In the genomic region with DNA sequence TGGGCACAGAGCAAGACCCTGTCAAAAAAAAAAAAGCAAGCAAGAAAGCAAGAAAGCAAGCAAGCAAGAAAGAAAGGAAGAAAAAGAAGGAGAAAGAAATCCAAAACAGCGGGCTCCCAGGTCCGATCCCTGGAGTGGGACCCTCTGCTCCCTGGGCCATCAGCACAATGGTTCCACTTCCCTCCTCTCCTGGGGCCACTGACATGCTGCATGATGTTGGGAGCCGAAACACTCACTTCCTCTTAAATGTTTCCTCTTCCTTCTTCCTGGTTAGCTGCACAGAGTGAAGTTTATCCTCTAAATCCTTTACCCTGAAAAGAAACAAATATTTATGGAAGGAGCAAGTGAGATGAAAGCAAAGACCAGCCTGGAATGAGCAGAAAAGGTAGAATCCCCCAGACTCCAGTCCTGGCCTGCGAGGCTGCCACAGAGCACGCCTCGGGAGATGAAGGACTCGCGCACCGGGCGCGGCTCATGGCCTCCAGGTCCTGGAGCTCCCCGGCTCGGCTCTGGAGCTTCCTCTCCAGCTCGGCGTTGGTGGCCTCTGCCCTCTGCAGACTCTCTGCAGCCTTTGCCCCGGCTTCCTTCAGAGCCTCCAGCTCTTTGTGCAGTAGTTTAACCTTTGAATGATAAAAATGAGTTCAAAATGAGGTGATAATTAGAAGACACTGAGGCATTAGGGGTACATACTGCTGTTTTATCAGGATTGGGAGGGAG, we compare ENCODE assay signal across 2 cellular contexts.
TF ChIP-seq lines count a peak whose summit lies in the region.

No MANE protein-coding gene starts in this region.

TF ChIP-seq in SK-N-SH, 30 proteins besides CTCF, POLR2A, EP300 and RAD21 (continued from another document):
- TF ChIP-seq, protein P1, sequence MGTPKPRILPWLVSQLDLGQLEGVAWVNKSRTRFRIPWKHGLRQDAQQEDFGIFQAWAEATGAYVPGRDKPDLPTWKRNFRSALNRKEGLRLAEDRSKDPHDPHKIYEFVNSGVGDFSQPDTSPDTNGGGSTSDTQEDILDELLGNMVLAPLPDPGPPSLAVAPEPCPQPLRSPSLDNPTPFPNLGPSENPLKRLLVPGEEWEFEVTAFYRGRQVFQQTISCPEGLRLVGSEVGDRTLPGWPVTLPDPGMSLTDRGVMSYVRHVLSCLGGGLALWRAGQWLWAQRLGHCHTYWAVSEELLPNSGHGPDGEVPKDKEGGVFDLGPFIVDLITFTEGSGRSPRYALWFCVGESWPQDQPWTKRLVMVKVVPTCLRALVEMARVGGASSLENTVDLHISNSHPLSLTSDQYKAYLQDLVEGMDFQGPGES (IDR thresholded peaks at IDR 0.05; ENCODE audit: low read depth, low read length) = no peak
- TF ChIP-seq GABPA (IDR thresholded peaks at IDR 0.05; ENCODE audit: low read depth) = no peak
- TF ChIP-seq, protein P2, sequence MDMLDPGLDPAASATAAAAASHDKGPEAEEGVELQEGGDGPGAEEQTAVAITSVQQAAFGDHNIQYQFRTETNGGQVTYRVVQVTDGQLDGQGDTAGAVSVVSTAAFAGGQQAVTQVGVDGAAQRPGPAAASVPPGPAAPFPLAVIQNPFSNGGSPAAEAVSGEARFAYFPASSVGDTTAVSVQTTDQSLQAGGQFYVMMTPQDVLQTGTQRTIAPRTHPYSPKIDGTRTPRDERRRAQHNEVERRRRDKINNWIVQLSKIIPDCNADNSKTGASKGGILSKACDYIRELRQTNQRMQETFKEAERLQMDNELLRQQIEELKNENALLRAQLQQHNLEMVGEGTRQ (IDR thresholded peaks at IDR 0.05; ENCODE audit: borderline replicate concordance, low read depth, low read length) = no peak

TF ChIP-seq in SK-N-SH treated with all-trans-retinoic acid at 6 μM for 48 hours, 23 proteins besides CTCF, POLR2A, EP300 and RAD21 (continued from another document):
- TF ChIP-seq, protein P3, sequence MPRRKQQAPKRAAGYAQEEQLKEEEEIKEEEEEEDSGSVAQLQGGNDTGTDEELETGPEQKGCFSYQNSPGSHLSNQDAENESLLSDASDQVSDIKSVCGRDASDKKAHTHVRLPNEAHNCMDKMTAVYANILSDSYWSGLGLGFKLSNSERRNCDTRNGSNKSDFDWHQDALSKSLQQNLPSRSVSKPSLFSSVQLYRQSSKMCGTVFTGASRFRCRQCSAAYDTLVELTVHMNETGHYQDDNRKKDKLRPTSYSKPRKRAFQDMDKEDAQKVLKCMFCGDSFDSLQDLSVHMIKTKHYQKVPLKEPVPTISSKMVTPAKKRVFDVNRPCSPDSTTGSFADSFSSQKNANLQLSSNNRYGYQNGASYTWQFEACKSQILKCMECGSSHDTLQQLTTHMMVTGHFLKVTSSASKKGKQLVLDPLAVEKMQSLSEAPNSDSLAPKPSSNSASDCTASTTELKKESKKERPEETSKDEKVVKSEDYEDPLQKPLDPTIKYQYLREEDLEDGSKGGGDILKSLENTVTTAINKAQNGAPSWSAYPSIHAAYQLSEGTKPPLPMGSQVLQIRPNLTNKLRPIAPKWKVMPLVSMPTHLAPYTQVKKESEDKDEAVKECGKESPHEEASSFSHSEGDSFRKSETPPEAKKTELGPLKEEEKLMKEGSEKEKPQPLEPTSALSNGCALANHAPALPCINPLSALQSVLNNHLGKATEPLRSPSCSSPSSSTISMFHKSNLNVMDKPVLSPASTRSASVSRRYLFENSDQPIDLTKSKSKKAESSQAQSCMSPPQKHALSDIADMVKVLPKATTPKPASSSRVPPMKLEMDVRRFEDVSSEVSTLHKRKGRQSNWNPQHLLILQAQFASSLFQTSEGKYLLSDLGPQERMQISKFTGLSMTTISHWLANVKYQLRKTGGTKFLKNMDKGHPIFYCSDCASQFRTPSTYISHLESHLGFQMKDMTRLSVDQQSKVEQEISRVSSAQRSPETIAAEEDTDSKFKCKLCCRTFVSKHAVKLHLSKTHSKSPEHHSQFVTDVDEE (CRISPR knock-in tag; IDR thresholded peaks at IDR 0.05) = no peak
- TF ChIP-seq, protein P4, sequence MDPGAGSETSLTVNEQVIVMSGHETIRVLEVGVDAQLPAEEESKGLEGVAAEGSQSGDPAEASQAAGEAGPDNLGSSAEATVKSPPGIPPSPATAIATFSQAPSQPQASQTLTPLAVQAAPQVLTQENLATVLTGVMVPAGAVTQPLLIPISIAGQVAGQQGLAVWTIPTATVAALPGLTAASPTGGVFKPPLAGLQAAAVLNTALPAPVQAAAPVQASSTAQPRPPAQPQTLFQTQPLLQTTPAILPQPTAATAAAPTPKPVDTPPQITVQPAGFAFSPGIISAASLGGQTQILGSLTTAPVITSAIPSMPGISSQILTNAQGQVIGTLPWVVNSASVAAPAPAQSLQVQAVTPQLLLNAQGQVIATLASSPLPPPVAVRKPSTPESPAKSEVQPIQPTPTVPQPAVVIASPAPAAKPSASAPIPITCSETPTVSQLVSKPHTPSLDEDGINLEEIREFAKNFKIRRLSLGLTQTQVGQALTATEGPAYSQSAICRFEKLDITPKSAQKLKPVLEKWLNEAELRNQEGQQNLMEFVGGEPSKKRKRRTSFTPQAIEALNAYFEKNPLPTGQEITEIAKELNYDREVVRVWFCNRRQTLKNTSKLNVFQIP (CRISPR knock-in tag; IDR thresholded peaks at IDR 0.05; ENCODE audit: borderline replicate concordance, low read depth) = no peak
- TF ChIP-seq ESRRG (CRISPR knock-in tag; IDR thresholded peaks at IDR 0.05) = no peak
- TF ChIP-seq ARNTL (CRISPR knock-in tag; IDR thresholded peaks at IDR 0.05; ENCODE audit: borderline replicate concordance, low read depth) = no peak
- no peak for TF ChIP-seq ZNF8 (CRISPR knock-in tag; IDR thresholded peaks at IDR 0.05)
- TF ChIP-seq BACH2 (CRISPR knock-in tag; IDR thresholded peaks at IDR 0.05; ENCODE audit: borderline replicate concordance) = no peak
- TF ChIP-seq ZFP3 (CRISPR knock-in tag; IDR thresholded peaks at IDR 0.05) = no peak
- TF ChIP-seq RARB (CRISPR knock-in tag; IDR thresholded peaks at IDR 0.05) = no peak
- TF ChIP-seq OSR1 (CRISPR knock-in tag; IDR thresholded peaks at IDR 0.05) = no peak
- TF ChIP-seq ISL1 (CRISPR knock-in tag; IDR thresholded peaks at IDR 0.05) = no peak
- no peak for TF ChIP-seq GLIS3 (CRISPR knock-in tag; IDR thresholded peaks at IDR 0.05)
- TF ChIP-seq, protein P5, sequence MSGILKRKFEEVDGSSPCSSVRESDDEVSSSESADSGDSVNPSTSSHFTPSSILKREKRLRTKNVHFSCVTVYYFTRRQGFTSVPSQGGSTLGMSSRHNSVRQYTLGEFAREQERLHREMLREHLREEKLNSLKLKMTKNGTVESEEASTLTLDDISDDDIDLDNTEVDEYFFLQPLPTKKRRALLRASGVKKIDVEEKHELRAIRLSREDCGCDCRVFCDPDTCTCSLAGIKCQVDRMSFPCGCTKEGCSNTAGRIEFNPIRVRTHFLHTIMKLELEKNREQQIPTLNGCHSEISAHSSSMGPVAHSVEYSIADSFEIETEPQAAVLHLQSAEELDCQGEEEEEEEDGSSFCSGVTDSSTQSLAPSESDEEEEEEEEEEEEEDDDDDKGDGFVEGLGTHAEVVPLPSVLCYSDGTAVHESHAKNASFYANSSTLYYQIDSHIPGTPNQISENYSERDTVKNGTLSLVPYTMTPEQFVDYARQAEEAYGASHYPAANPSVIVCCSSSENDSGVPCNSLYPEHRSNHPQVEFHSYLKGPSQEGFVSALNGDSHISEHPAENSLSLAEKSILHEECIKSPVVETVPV (CRISPR knock-in tag; IDR thresholded peaks at IDR 0.05) = no peak
- TF ChIP-seq, protein P6, sequence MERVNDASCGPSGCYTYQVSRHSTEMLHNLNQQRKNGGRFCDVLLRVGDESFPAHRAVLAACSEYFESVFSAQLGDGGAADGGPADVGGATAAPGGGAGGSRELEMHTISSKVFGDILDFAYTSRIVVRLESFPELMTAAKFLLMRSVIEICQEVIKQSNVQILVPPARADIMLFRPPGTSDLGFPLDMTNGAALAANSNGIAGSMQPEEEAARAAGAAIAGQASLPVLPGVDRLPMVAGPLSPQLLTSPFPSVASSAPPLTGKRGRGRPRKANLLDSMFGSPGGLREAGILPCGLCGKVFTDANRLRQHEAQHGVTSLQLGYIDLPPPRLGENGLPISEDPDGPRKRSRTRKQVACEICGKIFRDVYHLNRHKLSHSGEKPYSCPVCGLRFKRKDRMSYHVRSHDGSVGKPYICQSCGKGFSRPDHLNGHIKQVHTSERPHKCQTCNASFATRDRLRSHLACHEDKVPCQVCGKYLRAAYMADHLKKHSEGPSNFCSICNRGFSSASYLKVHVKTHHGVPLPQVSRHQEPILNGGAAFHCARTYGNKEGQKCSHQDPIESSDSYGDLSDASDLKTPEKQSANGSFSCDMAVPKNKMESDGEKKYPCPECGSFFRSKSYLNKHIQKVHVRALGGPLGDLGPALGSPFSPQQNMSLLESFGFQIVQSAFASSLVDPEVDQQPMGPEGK (CRISPR knock-in tag; IDR thresholded peaks at IDR 0.05; ENCODE audit: borderline replicate concordance) = no peak
- no peak for TF ChIP-seq TOX (CRISPR knock-in tag; IDR thresholded peaks at IDR 0.05; ENCODE audit: borderline replicate concordance)
- no peak for TF ChIP-seq ZFP30 (CRISPR knock-in tag; IDR thresholded peaks at IDR 0.05)
- no peak for TF ChIP-seq ZNF565 (CRISPR knock-in tag; conservative IDR thresholded peaks at IDR 0.05; ENCODE audit: low read depth)
